In the genomic region with DNA sequence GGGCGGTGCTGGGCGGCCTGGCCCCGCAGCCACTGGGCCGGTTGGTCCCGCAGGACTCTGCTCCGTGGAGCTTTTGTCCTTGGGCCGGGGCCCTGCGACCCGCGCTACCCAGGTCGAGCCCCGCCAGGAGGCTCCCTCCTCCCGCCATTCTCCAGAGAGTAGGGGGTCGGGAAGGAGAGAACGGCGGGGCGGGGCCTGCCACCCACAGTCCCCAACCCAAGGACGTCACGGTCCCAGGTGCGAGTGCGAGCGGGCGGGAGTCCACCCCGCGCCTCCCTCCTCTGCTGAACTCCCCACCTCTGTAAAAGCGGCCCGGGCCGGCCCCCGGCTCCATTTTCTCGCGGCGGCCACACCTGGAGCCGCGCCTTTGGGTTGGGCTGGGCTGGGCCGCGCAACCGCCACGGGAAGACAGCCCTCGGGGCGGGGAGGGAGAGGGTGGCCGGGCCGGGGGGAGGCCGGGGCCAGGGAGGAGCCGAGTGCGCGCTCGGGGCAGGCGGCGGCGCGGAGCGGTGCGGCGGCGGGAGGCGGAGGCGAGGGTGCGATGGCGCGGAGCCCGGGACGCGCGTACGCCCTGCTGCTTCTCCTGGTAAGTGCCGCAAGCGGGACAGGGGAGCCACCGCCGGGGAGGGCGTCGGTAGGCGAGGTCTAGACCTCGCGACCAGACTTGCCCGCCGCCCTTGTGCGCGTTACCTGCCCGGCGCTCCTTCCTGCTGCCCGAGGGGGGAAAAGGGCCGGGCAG, we compare ENCODE assay signal across 1 cellular context.
TF ChIP-seq lines count a peak whose summit lies in the region.

A gene (plus strand): TSS at position 467 of the 739 bp plus-strand sequence. CDS start 75 bp downstream, at position 542.

TF ChIP-seq in HepG2, 621 proteins besides CTCF, POLR2A, EP300 and RAD21 (continued from another document and continues in another):
- TF ChIP-seq, protein P1, sequence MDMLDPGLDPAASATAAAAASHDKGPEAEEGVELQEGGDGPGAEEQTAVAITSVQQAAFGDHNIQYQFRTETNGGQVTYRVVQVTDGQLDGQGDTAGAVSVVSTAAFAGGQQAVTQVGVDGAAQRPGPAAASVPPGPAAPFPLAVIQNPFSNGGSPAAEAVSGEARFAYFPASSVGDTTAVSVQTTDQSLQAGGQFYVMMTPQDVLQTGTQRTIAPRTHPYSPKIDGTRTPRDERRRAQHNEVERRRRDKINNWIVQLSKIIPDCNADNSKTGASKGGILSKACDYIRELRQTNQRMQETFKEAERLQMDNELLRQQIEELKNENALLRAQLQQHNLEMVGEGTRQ (IDR thresholded peaks at IDR 0.05; ENCODE audit: low read depth, low read length), result no peak
- TF ChIP-seq, protein P1 (CRISPR knock-in tag; IDR thresholded peaks at IDR 0.05; ENCODE audit: borderline replicate concordance), result no peak
- TF ChIP-seq GTF3A (CRISPR knock-in tag; conservative IDR thresholded peaks at IDR 0.05) (no peak), TGIF2 (CRISPR knock-in tag; IDR thresholded peaks at IDR 0.05) (peak; percentile 20; the same call in 1 of the 2 replicates), KAT8 (CRISPR knock-in tag; IDR thresholded peaks at IDR 0.05) (peak; percentile 22; the same call in 1 of the 2 replicates), FOXC1 (CRISPR knock-in tag; IDR thresholded peaks at IDR 0.05; ENCODE audit: borderline replicate concordance) (0 out of 2 replicates have a peak, but pooled peaks have one; percentile 15), ZNF292 (CRISPR knock-in tag; IDR thresholded peaks at IDR 0.05; ENCODE audit: borderline replicate concordance, low read depth) (0 out of 2 replicates have a peak, but pooled peaks have one; percentile 17), SIX1 (CRISPR knock-in tag; IDR thresholded peaks at IDR 0.05; ENCODE audit: borderline replicate concordance) (no peak), ZNF207 (IDR thresholded peaks at IDR 0.05; ENCODE audit: borderline replicate concordance) (no peak), POLR2G (IDR thresholded peaks at IDR 0.05; ENCODE audit: low read depth, low read length) (peak; percentile 70), ZNF775 (CRISPR knock-in tag; IDR thresholded peaks at IDR 0.05; ENCODE audit: borderline replicate concordance) (no peak), ARNT2 (CRISPR knock-in tag; IDR thresholded peaks at IDR 0.05; ENCODE audit: low read depth) (peak; percentile 60; the same call in 1 of the 2 replicates), ZNF205 (CRISPR knock-in tag; IDR thresholded peaks at IDR 0.05) (no peak), ZNF746 (CRISPR knock-in tag; IDR thresholded peaks at IDR 0.05) (0 out of 2 replicates have a peak, but pooled peaks have one; percentile 52), NR1H2 (CRISPR knock-in tag; IDR thresholded peaks at IDR 0.05; ENCODE audit: borderline replicate concordance, low read depth) (peak; percentile 49; the same call in 1 of the 2 replicates), ZNF274 (CRISPR knock-in tag; IDR thresholded peaks at IDR 0.05) (peak; percentile 61; the same call in 1 of the 2 replicates), RFX3 (CRISPR knock-in tag; IDR thresholded peaks at IDR 0.05) (no peak), IKZF4 (CRISPR knock-in tag; IDR thresholded peaks at IDR 0.05; ENCODE audit: borderline replicate concordance, low read depth, not compliant biosample characterization) (peak; percentile 65), TRIM24 (CRISPR knock-in tag; IDR thresholded peaks at IDR 0.05) (no peak), KMT2B (CRISPR knock-in tag; IDR thresholded peaks at IDR 0.05) (peak; percentile 16; the same call in 1 of the 2 replicates), RXRB (CRISPR knock-in tag; IDR thresholded peaks at IDR 0.05; ENCODE audit: borderline replicate concordance) (0 out of 2 replicates have a peak, but pooled peaks have one; percentile 18), RFX1 (IDR thresholded peaks at IDR 0.05) (no peak), MYC (CRISPR knock-in tag; IDR thresholded peaks at IDR 0.05; ENCODE audit: borderline replicate concordance) (peak; percentile 51), GABPB1 (CRISPR knock-in tag; IDR thresholded peaks at IDR 0.05) (peak; percentile 51), PCBP2 (optimal IDR thresholded peaks at IDR 0.05; ENCODE audit: low read depth, low read length, poor library complexity, severe bottlenecking) (no peak), ZNF101 (CRISPR knock-in tag; IDR thresholded peaks at IDR 0.05; ENCODE audit: borderline replicate concordance, low read depth) (no peak)
- TF ChIP-seq, protein P2, sequence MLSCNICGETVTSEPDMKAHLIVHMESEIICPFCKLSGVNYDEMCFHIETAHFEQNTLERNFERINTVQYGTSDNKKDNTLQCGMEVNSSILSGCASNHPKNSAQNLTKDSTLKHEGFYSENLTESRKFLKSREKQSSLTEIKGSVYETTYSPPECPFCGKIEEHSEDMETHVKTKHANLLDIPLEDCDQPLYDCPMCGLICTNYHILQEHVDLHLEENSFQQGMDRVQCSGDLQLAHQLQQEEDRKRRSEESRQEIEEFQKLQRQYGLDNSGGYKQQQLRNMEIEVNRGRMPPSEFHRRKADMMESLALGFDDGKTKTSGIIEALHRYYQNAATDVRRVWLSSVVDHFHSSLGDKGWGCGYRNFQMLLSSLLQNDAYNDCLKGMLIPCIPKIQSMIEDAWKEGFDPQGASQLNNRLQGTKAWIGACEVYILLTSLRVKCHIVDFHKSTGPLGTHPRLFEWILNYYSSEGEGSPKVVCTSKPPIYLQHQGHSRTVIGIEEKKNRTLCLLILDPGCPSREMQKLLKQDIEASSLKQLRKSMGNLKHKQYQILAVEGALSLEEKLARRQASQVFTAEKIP (CRISPR knock-in tag; IDR thresholded peaks at IDR 0.05; ENCODE audit: borderline replicate concordance), result no peak
- TF ChIP-seq, protein P3, sequence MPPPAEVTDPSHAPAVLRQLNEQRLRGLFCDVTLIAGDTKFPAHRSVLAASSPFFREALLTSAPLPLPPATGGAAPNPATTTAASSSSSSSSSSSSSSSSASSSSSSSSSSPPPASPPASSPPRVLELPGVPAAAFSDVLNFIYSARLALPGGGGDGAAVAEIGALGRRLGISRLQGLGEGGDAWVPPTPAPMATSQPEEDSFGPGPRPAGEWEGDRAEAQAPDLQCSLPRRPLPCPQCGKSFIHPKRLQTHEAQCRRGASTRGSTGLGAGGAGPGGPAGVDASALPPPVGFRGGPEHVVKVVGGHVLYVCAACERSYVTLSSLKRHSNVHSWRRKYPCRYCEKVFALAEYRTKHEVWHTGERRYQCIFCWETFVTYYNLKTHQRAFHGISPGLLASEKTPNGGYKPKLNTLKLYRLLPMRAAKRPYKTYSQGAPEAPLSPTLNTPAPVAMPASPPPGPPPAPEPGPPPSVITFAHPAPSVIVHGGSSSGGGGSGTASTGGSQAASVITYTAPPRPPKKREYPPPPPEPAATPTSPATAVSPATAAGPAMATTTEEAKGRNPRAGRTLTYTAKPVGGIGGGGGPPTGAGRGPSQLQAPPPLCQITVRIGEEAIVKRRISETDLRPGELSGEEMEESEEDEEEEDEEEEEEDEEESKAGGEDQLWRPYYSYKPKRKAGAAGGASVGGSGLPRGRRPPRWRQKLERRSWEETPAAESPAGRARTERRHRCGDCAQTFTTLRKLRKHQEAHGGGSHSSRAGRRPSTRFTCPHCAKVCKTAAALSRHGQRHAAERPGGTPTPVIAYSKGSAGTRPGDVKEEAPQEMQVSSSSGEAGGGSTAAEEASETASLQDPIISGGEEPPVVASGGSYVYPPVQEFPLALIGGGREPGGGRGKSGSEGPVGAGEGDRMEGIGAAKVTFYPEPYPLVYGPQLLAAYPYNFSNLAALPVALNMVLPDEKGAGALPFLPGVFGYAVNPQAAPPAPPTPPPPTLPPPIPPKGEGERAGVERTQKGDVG (CRISPR knock-in tag; IDR thresholded peaks at IDR 0.05; ENCODE audit: borderline replicate concordance), result no peak
- TF ChIP-seq, protein P4, sequence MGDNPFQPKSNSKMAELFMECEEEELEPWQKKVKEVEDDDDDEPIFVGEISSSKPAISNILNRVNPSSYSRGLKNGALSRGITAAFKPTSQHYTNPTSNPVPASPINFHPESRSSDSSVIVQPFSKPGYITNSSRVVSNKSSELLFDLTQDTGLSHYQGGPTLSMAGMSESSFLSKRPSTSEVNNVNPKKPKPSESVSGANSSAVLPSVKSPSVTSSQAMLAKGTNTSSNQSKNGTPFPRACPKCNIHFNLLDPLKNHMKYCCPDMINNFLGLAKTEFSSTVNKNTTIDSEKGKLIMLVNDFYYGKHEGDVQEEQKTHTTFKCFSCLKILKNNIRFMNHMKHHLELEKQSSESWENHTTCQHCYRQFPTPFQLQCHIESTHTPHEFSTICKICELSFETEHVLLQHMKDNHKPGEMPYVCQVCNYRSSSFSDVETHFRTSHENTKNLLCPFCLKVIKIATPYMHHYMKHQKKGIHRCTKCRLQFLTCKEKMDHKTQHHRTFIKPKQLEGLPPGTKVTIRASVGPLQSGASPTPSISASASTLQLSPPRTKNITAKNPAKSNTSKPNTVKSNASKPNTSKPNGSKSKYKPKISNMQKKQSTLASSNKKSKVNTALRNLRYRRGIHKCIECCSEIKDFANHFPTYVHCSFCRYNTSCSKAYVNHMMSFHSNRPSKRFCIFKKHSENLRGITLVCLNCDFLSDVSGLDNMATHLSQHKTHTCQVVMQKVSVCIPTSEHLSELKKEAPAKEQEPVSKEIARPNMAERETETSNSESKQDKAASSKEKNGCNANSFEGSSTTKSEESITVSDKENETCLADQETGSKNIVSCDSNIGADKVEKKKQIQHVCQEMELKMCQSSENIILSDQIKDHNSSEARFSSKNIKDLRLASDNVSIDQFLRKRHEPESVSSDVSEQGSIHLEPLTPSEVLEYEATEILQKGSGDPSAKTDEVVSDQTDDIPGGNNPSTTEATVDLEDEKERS (CRISPR knock-in tag; IDR thresholded peaks at IDR 0.05), result no peak
- TF ChIP-seq, protein P5, sequence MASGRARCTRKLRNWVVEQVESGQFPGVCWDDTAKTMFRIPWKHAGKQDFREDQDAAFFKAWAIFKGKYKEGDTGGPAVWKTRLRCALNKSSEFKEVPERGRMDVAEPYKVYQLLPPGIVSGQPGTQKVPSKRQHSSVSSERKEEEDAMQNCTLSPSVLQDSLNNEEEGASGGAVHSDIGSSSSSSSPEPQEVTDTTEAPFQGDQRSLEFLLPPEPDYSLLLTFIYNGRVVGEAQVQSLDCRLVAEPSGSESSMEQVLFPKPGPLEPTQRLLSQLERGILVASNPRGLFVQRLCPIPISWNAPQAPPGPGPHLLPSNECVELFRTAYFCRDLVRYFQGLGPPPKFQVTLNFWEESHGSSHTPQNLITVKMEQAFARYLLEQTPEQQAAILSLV (CRISPR knock-in tag; IDR thresholded peaks at IDR 0.05; ENCODE audit: borderline replicate concordance), result no peak
- TF ChIP-seq, protein P6, sequence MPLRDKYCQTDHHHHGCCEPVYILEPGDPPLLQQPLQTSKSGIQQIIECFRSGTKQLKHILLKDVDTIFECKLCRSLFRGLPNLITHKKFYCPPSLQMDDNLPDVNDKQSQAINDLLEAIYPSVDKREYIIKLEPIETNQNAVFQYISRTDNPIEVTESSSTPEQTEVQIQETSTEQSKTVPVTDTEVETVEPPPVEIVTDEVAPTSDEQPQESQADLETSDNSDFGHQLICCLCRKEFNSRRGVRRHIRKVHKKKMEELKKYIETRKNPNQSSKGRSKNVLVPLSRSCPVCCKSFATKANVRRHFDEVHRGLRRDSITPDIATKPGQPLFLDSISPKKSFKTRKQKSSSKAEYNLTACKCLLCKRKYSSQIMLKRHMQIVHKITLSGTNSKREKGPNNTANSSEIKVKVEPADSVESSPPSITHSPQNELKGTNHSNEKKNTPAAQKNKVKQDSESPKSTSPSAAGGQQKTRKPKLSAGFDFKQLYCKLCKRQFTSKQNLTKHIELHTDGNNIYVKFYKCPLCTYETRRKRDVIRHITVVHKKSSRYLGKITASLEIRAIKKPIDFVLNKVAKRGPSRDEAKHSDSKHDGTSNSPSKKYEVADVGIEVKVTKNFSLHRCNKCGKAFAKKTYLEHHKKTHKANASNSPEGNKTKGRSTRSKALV (CRISPR knock-in tag; IDR thresholded peaks at IDR 0.05), result peak; percentile 41; the same call in 1 of the 2 replicates
- TF ChIP-seq, protein P7, sequence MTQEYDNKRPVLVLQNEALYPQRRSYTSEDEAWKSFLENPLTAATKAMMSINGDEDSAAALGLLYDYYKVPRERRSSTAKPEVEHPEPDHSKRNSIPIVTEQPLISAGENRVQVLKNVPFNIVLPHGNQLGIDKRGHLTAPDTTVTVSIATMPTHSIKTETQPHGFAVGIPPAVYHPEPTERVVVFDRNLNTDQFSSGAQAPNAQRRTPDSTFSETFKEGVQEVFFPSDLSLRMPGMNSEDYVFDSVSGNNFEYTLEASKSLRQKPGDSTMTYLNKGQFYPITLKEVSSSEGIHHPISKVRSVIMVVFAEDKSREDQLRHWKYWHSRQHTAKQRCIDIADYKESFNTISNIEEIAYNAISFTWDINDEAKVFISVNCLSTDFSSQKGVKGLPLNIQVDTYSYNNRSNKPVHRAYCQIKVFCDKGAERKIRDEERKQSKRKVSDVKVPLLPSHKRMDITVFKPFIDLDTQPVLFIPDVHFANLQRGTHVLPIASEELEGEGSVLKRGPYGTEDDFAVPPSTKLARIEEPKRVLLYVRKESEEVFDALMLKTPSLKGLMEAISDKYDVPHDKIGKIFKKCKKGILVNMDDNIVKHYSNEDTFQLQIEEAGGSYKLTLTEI (CRISPR knock-in tag; conservative IDR thresholded peaks at IDR 0.05), result no peak
- TF ChIP-seq, protein P8, sequence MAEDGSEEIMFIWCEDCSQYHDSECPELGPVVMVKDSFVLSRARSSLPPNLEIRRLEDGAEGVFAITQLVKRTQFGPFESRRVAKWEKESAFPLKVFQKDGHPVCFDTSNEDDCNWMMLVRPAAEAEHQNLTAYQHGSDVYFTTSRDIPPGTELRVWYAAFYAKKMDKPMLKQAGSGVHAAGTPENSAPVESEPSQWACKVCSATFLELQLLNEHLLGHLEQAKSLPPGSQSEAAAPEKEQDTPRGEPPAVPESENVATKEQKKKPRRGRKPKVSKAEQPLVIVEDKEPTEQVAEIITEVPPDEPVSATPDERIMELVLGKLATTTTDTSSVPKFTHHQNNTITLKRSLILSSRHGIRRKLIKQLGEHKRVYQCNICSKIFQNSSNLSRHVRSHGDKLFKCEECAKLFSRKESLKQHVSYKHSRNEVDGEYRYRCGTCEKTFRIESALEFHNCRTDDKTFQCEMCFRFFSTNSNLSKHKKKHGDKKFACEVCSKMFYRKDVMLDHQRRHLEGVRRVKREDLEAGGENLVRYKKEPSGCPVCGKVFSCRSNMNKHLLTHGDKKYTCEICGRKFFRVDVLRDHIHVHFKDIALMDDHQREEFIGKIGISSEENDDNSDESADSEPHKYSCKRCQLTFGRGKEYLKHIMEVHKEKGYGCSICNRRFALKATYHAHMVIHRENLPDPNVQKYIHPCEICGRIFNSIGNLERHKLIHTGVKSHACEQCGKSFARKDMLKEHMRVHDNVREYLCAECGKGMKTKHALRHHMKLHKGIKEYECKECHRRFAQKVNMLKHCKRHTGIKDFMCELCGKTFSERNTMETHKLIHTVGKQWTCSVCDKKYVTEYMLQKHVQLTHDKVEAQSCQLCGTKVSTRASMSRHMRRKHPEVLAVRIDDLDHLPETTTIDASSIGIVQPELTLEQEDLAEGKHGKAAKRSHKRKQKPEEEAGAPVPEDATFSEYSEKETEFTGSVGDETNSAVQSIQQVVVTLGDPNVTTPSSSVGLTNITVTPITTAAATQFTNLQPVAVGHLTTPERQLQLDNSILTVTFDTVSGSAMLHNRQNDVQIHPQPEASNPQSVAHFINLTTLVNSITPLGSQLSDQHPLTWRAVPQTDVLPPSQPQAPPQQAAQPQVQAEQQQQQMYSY (CRISPR knock-in tag; IDR thresholded peaks at IDR 0.05), result no peak
